In genomic region chr17:1002412-1002753, GRCh38 we compare ENCODE assay signal across 12 cellular contexts. TPM values are rescaled to one million over a fixed set of nuclear protein-coding genes. Genes with fewer than 3 reads are reported as not detected.
DNase-seq lines count a peak whose midpoint lies in the region; ATAC-seq, FAIRE-seq and TF ChIP-seq lines count a peak whose summit lies in the region.
"Had no signal": no experiment of that assay in that cellular context is flagged by ENCODE, and none has a peak within 500 bp of the region (broad histone marks: within the 10 kb centered on the region; RNA-seq: fewer than 3 reads in every experiment).

No MANE protein-coding gene starts in this region.

- H3K4me2 ChIP-seq in parathyroid adenoma (ENCODE audit: low read length), result no peak overlapping the region

- H3K4me3 Mint-ChIP-seq in T-helper 17 cell, result peak overlapping the region; percentile 62
- H3K4me3 Mint-ChIP-seq: activated naive CD8-positive, alpha-beta T cell treated with anti-CD3 and anti-CD28 coated beads, Interleukin-2, amount 50 U/mL, for 24 hours; naive B cell had no signal

- H3K27me3 ChIP-seq in AG04450 (ENCODE audit: control insufficient read depth, insufficient read depth, low read length) (no peaks in the 10 kb centered on the region), parathyroid adenoma (ENCODE audit: control insufficient read depth, insufficient read depth, low read length) (no peaks in the 10 kb centered on the region)

- no peak for FAIRE-seq in GM12892 (lab: Jason Lieb, UNC)

- no peak overlapping the region; the same call in 1 of the 2 replicates for H3K4me3 ChIP-seq in AG04450 (ENCODE audit: low read depth, low read length)
- no peak overlapping the region for H3K4me3 ChIP-seq in fibroblast of pulmonary artery (replicated peaks; ENCODE audit: low read depth, low read length)
- no peak overlapping the region for H3K4me3 ChIP-seq in parathyroid adenoma (ENCODE audit: low read depth, low read length)

- ATAC-seq in T-helper 17 cell (no peak), GM19452 (IDR thresholded peaks at IDR 0.05; ENCODE audit: unreplicated experiment) (no peak), GM19035 (IDR thresholded peaks at IDR 0.05; ENCODE audit: unreplicated experiment) (no peak)
- ATAC-seq: activated naive CD8-positive, alpha-beta T cell treated with anti-CD3 and anti-CD28 coated beads, Interleukin-2, amount 50 U/mL, for 24 hours had no signal

- peaks cover 19% of the 10 kb centered on the region for H3K4me1 Mint-ChIP-seq in T-helper 17 cell

- POLR2A ChIA-PET in AG04450 (lab: Yijun Ruan, JAX), result interaction anchor here (0.8 to 2.5 kb wide), 4 partner anchors 26 to 54 kb away, joined by 3 to 11 read pairs (median 8); no protein-coding TSS in a partner anchor

- no peak; the same call in 1 of the 2 replicates for TF ChIP-seq POLR2A in GM12892 (IDR thresholded peaks at IDR 0.05; ENCODE audit: low read depth, low read length)

- DNase-seq in AG04450 (ENCODE audit: low read depth, low spot score) (no peak), T-helper 17 cell (no peak), fibroblast of pulmonary artery (ENCODE audit: low read depth) (peak; percentile 27), hippocampal formation (lab: John Stamatoyannopoulos, UW) (no peak), GM12892 (ENCODE audit: insufficient read length) (no peak)
- DNase-seq: activated CD4-positive, CD25-positive, alpha-beta regulatory T cell treated with anti-CD3 and anti-CD28 coated beads, Interleukin-2, amount 50 U/mL, for 72 hours; activated naive CD8-positive, alpha-beta T cell treated with anti-CD3 and anti-CD28 coated beads, Interleukin-2, amount 50 U/mL, for 24 hours; naive B cell; NCI-H2171 treated with DMSO at 0.1 percent for 48 hours had no signal

- H3K27ac ChIP-seq in AG04450 (ENCODE audit: low read depth, low read length), result peak overlapping the region; percentile 92
- peak overlapping the region; percentile 29 for H3K27ac ChIP-seq in parathyroid adenoma

- no peak overlapping the region for H2AFZ ChIP-seq in parathyroid adenoma

- CTCF ChIA-PET in AG04450 (lab: Charles Lee), result interaction anchor here (0.9 to 10.3 kb wide), 2 partner anchors 54 to 185 kb away, joined by 3 to 141 read pairs; no protein-coding TSS in a partner anchor

- TF ChIP-seq CTCF in AG04450 (IDR thresholded peaks at IDR 0.05; ENCODE audit: low read depth, low read length) (peak; percentile 19; the same call in 1 of the 2 replicates), fibroblast of pulmonary artery (IDR thresholded peaks at IDR 0.05; ENCODE audit: low read length, missing control alignments) (no peak), parathyroid adenoma (IDR thresholded peaks at IDR 0.05) (no peak)

- H3K79me2 ChIP-seq in parathyroid adenoma, result peaks cover 6% of the 10 kb centered on the region

- H3K36me3 Mint-ChIP-seq in T-helper 17 cell (ENCODE audit: low read depth), result peaks cover 3% of the 10 kb centered on the region

- no peaks in the 10 kb centered on the region for H3K36me3 ChIP-seq in parathyroid adenoma (ENCODE audit: control insufficient read depth, insufficient read depth, low read length)

- no peak overlapping the region for H3K9ac ChIP-seq in parathyroid adenoma

- peaks cover 21% of the 10 kb centered on the region for H3K4me1 ChIP-seq in parathyroid adenoma

- peaks cover 3% of the 10 kb centered on the region; the same call in 1 of the 2 replicates for H3K9me3 ChIP-seq in AG04450 (ENCODE audit: control insufficient read depth, insufficient read depth, low read length)
- H3K9me3 ChIP-seq in T-helper 17 cell (ENCODE audit: control insufficient read depth, low read length, poor library complexity, severe bottlenecking), result no peaks in the 10 kb centered on the region
- no peaks in the 10 kb centered on the region for H3K9me3 ChIP-seq in parathyroid adenoma (ENCODE audit: control insufficient read depth, low read length)

- no peaks in the 10 kb centered on the region for H3K27me3 Mint-ChIP-seq in T-helper 17 cell
- H3K27me3 Mint-ChIP-seq: activated naive CD8-positive, alpha-beta T cell treated with anti-CD3 and anti-CD28 coated beads, Interleukin-2, amount 50 U/mL, for 24 hours; naive B cell had no signal

- no peak overlapping the region for H3K27ac Mint-ChIP-seq in T-helper 17 cell
- H3K27ac Mint-ChIP-seq: activated naive CD8-positive, alpha-beta T cell treated with anti-CD3 and anti-CD28 coated beads, Interleukin-2, amount 50 U/mL, for 24 hours had no signal

RNA-seq across cellular contexts. Expression of gene TIMM22, which starts 5.5 kb away (rescaled TPM):
- 17.7 and 18.1 TPM in 2 replicates for polyA plus RNA-seq in AG04450 (2011; rRNA removed)
- 13.9 and 15.9 TPM in 2 replicates for polyA minus RNA-seq in AG04450 (2011; rRNA and poly(A)+ RNA removed)
- 1 to 10 TPM; 7.4 to 8.3 TPM for total RNA-seq in T-helper 17 cell
- polyA plus RNA-seq in GM12892 (2012; ENCODE audit: missing spikeins), result 7.4 TPM

RNA-seq across cellular contexts. Expression of gene NXN, which starts 22.8 kb away (rescaled TPM):
- 118 and 135 TPM in 2 replicates for polyA plus RNA-seq in AG04450 (2011; rRNA removed)
- 197 and 233 TPM in 2 replicates for polyA minus RNA-seq in AG04450 (2011; rRNA and poly(A)+ RNA removed)
- total RNA-seq in T-helper 17 cell, result 1 to 10 TPM; 3.3 to 4.4 TPM
- 2.0 TPM for polyA plus RNA-seq in GM12892 (2012; ENCODE audit: missing spikeins)
